ENCODE assay signal across 24 cellular contexts in genomic region chr11:17639091-17639490, GRCh38.
DNase-seq lines count a peak whose midpoint lies in the region; ATAC-seq and TF ChIP-seq lines count a peak whose summit lies in the region.
"Had no signal": no experiment of that assay in that cellular context is flagged by ENCODE, and none has a peak within 500 bp of the region (broad histone marks: within the 10 kb centered on the region; RNA-seq: fewer than 3 reads in every experiment).

No MANE protein-coding gene starts in this region.

- H3K9me3 Mint-ChIP-seq in activated CD4-positive, alpha-beta T cell treated with anti-CD3 and anti-CD28 coated beads, Interleukin-2, amount 10 ng/mL, durations not matched to agents 24 days and 14 days: no peaks in the 10 kb centered on the region
- H3K9me3 Mint-ChIP-seq: CD14-positive monocyte; CD4-positive, alpha-beta memory T cell; CD8-positive, alpha-beta memory T cell had no signal

- no peaks in the 10 kb centered on the region for H3K79me2 ChIP-seq in Karpas-422 (ENCODE audit: low read length)
- H3K79me2 ChIP-seq in hepatocyte: no peaks in the 10 kb centered on the region

- H3K4me3 Mint-ChIP-seq in activated CD4-positive, alpha-beta T cell treated with anti-CD3 and anti-CD28 coated beads, Interleukin-2, amount 10 ng/mL, durations not matched to agents 24 days and 14 days: no peak overlapping the region
- H3K4me3 Mint-ChIP-seq: CD14-positive monocyte; CD4-positive, alpha-beta memory T cell; CD4-positive, CD25-positive, alpha-beta regulatory T cell; CD8-positive, alpha-beta memory T cell had no signal

- H3K27me3 ChIP-seq in Karpas-422 (ENCODE audit: low read length) (no peaks in the 10 kb centered on the region), hepatocyte (no peaks in the 10 kb centered on the region)
- H3K27me3 ChIP-seq: BE2C, BLaER1 had no signal

- TF ChIP-seq CTCF in GM20000 (IDR thresholded peaks at IDR 0.05; ENCODE audit: extremely low read depth, missing control alignments) (no peak), hepatocyte (IDR thresholded peaks at IDR 0.05; ENCODE audit: poor library complexity) (no peak)

- intact Hi-C loops in activated CD4-positive, alpha-beta T cell treated with anti-CD3 and anti-CD28 coated beads, Interleukin-2, amount 10 ng/mL, durations not matched to agents 24 days and 14 days (cut with micrococcal nuclease): no loop called here

- H3K4me1 Mint-ChIP-seq in activated CD4-positive, alpha-beta T cell treated with anti-CD3 and anti-CD28 coated beads, Interleukin-2, amount 10 ng/mL, durations not matched to agents 24 days and 14 days: no peaks in the 10 kb centered on the region
- H3K4me1 Mint-ChIP-seq: CD14-positive monocyte; CD4-positive, alpha-beta memory T cell; CD4-positive, CD25-positive, alpha-beta regulatory T cell; CD8-positive, alpha-beta memory T cell had no signal

- no peaks in the 10 kb centered on the region for H3K9me3 ChIP-seq in Karpas-422 (ENCODE audit: low read length)
- H3K9me3 ChIP-seq in hepatocyte (ENCODE audit: low read depth): no peaks in the 10 kb centered on the region
- H3K9me3 ChIP-seq: BE2C, BLaER1 had no signal

- H3K9ac ChIP-seq in Karpas-422 (ENCODE audit: low read length): no peak overlapping the region
- H3K9ac ChIP-seq: BLaER1 had no signal

- H3K4me2 ChIP-seq in Karpas-422 (ENCODE audit: low read depth, low read length, poor library complexity, severe bottlenecking): no peak overlapping the region
- no peak overlapping the region for H3K4me2 ChIP-seq in hepatocyte
- H3K4me2 ChIP-seq: BLaER1 had no signal

- no peak overlapping the region for H3K27ac ChIP-seq in Karpas-422 (ENCODE audit: low read length)
- H3K27ac ChIP-seq in hepatocyte: no peak overlapping the region
- H3K27ac ChIP-seq: BLaER1 had no signal

- no peak overlapping the region for H3K27ac Mint-ChIP-seq in activated CD4-positive, alpha-beta T cell treated with anti-CD3 and anti-CD28 coated beads, Interleukin-2, amount 10 ng/mL, durations not matched to agents 24 days and 14 days
- H3K27ac Mint-ChIP-seq: CD4-positive, alpha-beta memory T cell; CD4-positive, CD25-positive, alpha-beta regulatory T cell had no signal

- H3K36me3 ChIP-seq in Karpas-422 (ENCODE audit: insufficient read depth, low read length) (no peaks in the 10 kb centered on the region), hepatocyte (replicated peaks; ENCODE audit: insufficient read depth, low read depth) (no peaks in the 10 kb centered on the region)
- H3K36me3 ChIP-seq: BE2C, BLaER1 had no signal

- no peaks in the 10 kb centered on the region for H3K4me1 ChIP-seq in Karpas-422 (ENCODE audit: low read length)
- H3K4me1 ChIP-seq in hepatocyte (ENCODE audit: insufficient read depth): no peaks in the 10 kb centered on the region
- H3K4me1 ChIP-seq: BE2C had no signal

- 83% methylated on average over 4 of the region's 4 CpGs for WGBS in hepatocyte (ENCODE audit: low lambda C conversion rate, missing lambda C conversion rate)

- ATAC-seq in GM19324 (IDR thresholded peaks at IDR 0.05; ENCODE audit: low FRiP score, unreplicated experiment): no peak

- H2AFZ ChIP-seq in Karpas-422 (ENCODE audit: low read length): no peak overlapping the region
- H2AFZ ChIP-seq in hepatocyte: no peak overlapping the region

- H4K20me1 ChIP-seq in Karpas-422 (ENCODE audit: insufficient read depth, low read depth, low read length) (no peaks in the 10 kb centered on the region), hepatocyte (ENCODE audit: insufficient read depth, poor library complexity, severe bottlenecking) (no peaks in the 10 kb centered on the region)
- H4K20me1 ChIP-seq: BLaER1 had no signal

- H3K27me3 Mint-ChIP-seq in activated CD4-positive, alpha-beta T cell treated with anti-CD3 and anti-CD28 coated beads, Interleukin-2, amount 10 ng/mL, durations not matched to agents 24 days and 14 days: no peaks in the 10 kb centered on the region
- H3K27me3 Mint-ChIP-seq: CD4-positive, CD25-positive, alpha-beta regulatory T cell had no signal

- no peaks in the 10 kb centered on the region for H3K36me3 Mint-ChIP-seq in activated CD4-positive, alpha-beta T cell treated with anti-CD3 and anti-CD28 coated beads, Interleukin-2, amount 10 ng/mL, durations not matched to agents 24 days and 14 days (ENCODE audit: low read depth)
- H3K36me3 Mint-ChIP-seq: CD14-positive monocyte; CD4-positive, alpha-beta memory T cell; CD4-positive, CD25-positive, alpha-beta regulatory T cell; CD8-positive, alpha-beta memory T cell had no signal

- peak; percentile 34 for DNase-seq in activated CD4-positive, alpha-beta T cell treated with anti-CD3 and anti-CD28 coated beads, Interleukin-2, amount 10 ng/mL, durations not matched to agents 24 days and 14 days
- no peak for DNase-seq in activated CD4-positive, alpha-beta T cell treated with anti-CD3 and anti-CD28 coated beads for 1 hour
- DNase-seq in GM20000 (ENCODE audit: low spot score) (peak; percentile 2), Karpas-422 (peak; percentile 16), GOT3 (lab: John Stamatoyannopoulos, UW) (no peak), hepatocyte (ENCODE audit: low spot score) (no peak)
- DNase-seq: 8988T; ACHN; BE2C; C1 segment of cervical spinal cord; CD4-positive, alpha-beta memory T cell; CD4-positive, CD25-positive, alpha-beta regulatory T cell; CD8-positive, alpha-beta memory T cell; COR-L47; DMS 273 treated with DMSO at 0.1 percent for 48 hours; DMS153; DMS53; DMS79; DND-41; EL; GDM1 had no signal

- no peaks in the 10 kb centered on the region for H3K9me2 ChIP-seq in Karpas-422 (replicated peaks; ENCODE audit: insufficient read depth, low read length)
- H3K9me2 ChIP-seq in hepatocyte (replicated peaks; ENCODE audit: insufficient read depth): no peaks in the 10 kb centered on the region

- no peak overlapping the region for H3K4me3 ChIP-seq in Karpas-422 (ENCODE audit: low read length)
- H3K4me3 ChIP-seq in hepatocyte: no peak overlapping the region
- H3K4me3 ChIP-seq: BLaER1 had no signal

Comparison
In these comparisons a context has a peak if more than half of its experiments do, and no peak if none do; other contexts are left out.
1. DNase-seq: peak in activated CD4-positive, alpha-beta T cell treated with anti-CD3 and anti-CD28 coated beads, Interleukin-2, amount 10 ng/mL, durations not matched to agents 24 days and 14 days (single experiment), GM20000 (single experiment) and Karpas-422 (single experiment); none in activated CD4-positive, alpha-beta T cell treated with anti-CD3 and anti-CD28 coated beads for 1 hour (single experiment), GOT3 (single experiment) and hepatocyte (single experiment).